Comparison of ENCODE assay signal across 1 cellular context in the genomic region with DNA sequence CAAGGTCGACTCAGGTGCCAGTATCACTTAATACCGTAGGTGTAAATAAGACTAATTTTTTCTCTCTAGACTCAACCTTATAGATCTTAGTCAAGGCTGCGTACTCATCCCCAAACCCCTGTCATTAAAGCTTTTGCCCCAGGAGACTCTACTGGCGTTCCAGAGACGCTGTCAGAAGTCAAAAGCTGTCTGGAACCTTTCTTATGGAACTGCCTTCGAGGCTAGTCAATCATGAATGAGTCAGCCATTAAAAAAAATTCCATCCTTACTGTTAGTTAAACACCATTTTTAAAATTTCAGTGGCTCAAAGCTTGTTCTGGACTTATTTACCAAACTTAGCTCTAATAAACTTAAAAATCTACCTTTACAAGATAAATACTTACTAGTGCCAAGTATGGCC.
TF ChIP-seq lines count a peak whose summit lies in the region.

No MANE protein-coding gene starts in this region.

TF ChIP-seq in HepG2, 621 proteins besides CTCF, POLR2A, EP300 and RAD21 (continued from another document):
- TF ChIP-seq, protein P1, sequence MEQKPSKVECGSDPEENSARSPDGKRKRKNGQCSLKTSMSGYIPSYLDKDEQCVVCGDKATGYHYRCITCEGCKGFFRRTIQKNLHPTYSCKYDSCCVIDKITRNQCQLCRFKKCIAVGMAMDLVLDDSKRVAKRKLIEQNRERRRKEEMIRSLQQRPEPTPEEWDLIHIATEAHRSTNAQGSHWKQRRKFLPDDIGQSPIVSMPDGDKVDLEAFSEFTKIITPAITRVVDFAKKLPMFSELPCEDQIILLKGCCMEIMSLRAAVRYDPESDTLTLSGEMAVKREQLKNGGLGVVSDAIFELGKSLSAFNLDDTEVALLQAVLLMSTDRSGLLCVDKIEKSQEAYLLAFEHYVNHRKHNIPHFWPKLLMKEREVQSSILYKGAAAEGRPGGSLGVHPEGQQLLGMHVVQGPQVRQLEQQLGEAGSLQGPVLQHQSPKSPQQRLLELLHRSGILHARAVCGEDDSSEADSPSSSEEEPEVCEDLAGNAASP (CRISPR knock-in tag; IDR thresholded peaks at IDR 0.05; ENCODE audit: borderline replicate concordance): no peak
- no peak for TF ChIP-seq SP140L (CRISPR knock-in tag; IDR thresholded peaks at IDR 0.05; ENCODE audit: borderline replicate concordance)
TF ChIP-seq in HepG2: peak in this region for 1.
